In the genomic region with DNA sequence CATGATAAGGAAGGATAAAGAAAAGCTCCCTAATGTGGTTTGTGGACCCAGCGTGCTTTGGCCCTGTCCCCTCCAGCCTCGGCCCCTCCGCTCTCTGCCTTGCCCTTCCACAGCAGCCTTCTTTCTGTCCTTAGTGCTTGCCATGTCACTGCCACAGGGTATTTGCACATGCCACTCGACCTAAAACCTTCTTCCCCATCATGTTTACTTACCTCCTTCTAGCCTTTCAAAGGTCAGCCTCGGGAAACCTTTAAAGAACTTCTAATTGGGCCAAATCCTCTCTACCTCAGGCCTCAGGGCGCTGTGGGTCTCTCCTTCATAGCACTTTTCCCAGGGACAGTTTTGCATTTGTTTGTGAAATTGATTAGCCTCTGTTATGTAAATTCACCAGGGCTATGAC, we compare ENCODE assay signal across 36 cellular contexts.
"Had no signal": no experiment of that assay in that cellular context is flagged by ENCODE, and none has a peak within 500 bp of the region (broad histone marks: within the 10 kb centered on the region; RNA-seq: fewer than 3 reads in every experiment).

No MANE protein-coding gene starts in this region.

- H3K9me3 ChIP-seq: adrenal gland, body of pancreas, breast epithelium, Peyer's patch, SJSA1, SK-N-SH had no signal

- H3K4me3 Mint-ChIP-seq: activated B cell treated with CpG ODN at 0.5 μM for 24 hours; activated CD4-positive, alpha-beta memory T cell treated with anti-CD3 and anti-CD28 coated beads for 36 hours; activated naive CD4-positive, alpha-beta T cell treated with anti-CD3 and anti-CD28 coated beads for 36 hours; activated T-cell treated with anti-CD3 and anti-CD28 coated beads, Interleukin-2, amount 50 U/mL, for 4 hours; activated T-helper 1 cell treated with anti-CD3 and anti-CD28 coated beads, Interleukin-12 subunit alpha, Interleukin-12 subunit beta, Interleukin-2, Interleukin-4 antibody, amounts not matched to agents 30 ng/mL and 10 ng/mL and 1 ng/mL, durations not matched to agents 14 hours and 24 hours and 36 hours; T-helper 1 cell treated with Interleukin-12 subunit alpha and Interleukin-12 subunit beta and Interleukin-4 antibody, amounts not matched to agents 30 μg/mL and 1 μg/mL, for 36 hours; T-helper 2 cell treated with Interferon-gamma antibody and Interleukin-4, amounts not matched to agents 5 μg/mL and 100 μg/mL, for 36 hours had no signal

- H3K36me3 ChIP-seq: adrenal gland, breast epithelium, Peyer's patch, SJSA1 had no signal

- H3K4me3 ChIP-seq: adrenal gland, body of pancreas, breast epithelium, Peyer's patch, SJSA1 had no signal

- H3K9ac ChIP-seq: KMS-11, SK-N-SH had no signal

- H3K27ac Mint-ChIP-seq: activated B cell treated with CpG ODN at 0.5 μM for 24 hours; activated CD4-positive, alpha-beta memory T cell treated with anti-CD3 and anti-CD28 coated beads for 36 hours; activated naive CD4-positive, alpha-beta T cell treated with anti-CD3 and anti-CD28 coated beads for 36 hours; activated naive CD4-positive, alpha-beta T cell treated with anti-CD3 and anti-CD28 coated beads, Interleukin-2, amount 50 U/mL, for 72 hours; activated T-helper 1 cell treated with anti-CD3 and anti-CD28 coated beads, Interleukin-12 subunit alpha, Interleukin-12 subunit beta, Interleukin-2, Interleukin-4 antibody, amounts not matched to agents 30 ng/mL and 10 ng/mL and 1 ng/mL, durations not matched to agents 14 hours and 24 hours and 36 hours; T-helper 1 cell treated with Interleukin-12 subunit alpha and Interleukin-12 subunit beta and Interleukin-4 antibody, amounts not matched to agents 30 μg/mL and 1 μg/mL, for 36 hours; T-helper 2 cell treated with Interferon-gamma antibody and Interleukin-4, amounts not matched to agents 5 μg/mL and 100 μg/mL, for 36 hours had no signal

- H3K9me3 Mint-ChIP-seq: activated B cell treated with CpG ODN at 0.5 μM for 24 hours; activated CD4-positive, alpha-beta memory T cell treated with anti-CD3 and anti-CD28 coated beads for 36 hours; activated naive CD4-positive, alpha-beta T cell treated with anti-CD3 and anti-CD28 coated beads for 36 hours; activated naive CD4-positive, alpha-beta T cell treated with anti-CD3 and anti-CD28 coated beads, Interleukin-2, amount 50 U/mL, for 72 hours; activated T-cell treated with anti-CD3 and anti-CD28 coated beads, Interleukin-2, amount 50 U/mL, for 4 hours; activated T-helper 1 cell treated with anti-CD3 and anti-CD28 coated beads, Interleukin-12 subunit alpha, Interleukin-12 subunit beta, Interleukin-2, Interleukin-4 antibody, amounts not matched to agents 30 ng/mL and 10 ng/mL and 1 ng/mL, durations not matched to agents 14 hours and 24 hours and 36 hours; T-helper 1 cell treated with Interleukin-12 subunit alpha and Interleukin-12 subunit beta and Interleukin-4 antibody, amounts not matched to agents 30 μg/mL and 1 μg/mL, for 36 hours; T-helper 2 cell treated with Interferon-gamma antibody and Interleukin-4, amounts not matched to agents 5 μg/mL and 100 μg/mL, for 36 hours had no signal

- H3K36me3 Mint-ChIP-seq: activated CD4-positive, alpha-beta memory T cell treated with anti-CD3 and anti-CD28 coated beads for 36 hours; activated naive CD4-positive, alpha-beta T cell treated with anti-CD3 and anti-CD28 coated beads, Interleukin-2, amount 50 U/mL, for 72 hours had no signal

- H3K4me1 Mint-ChIP-seq: activated B cell treated with CpG ODN at 0.5 μM for 24 hours had no signal

- H3K4me1 ChIP-seq: adrenal gland, body of pancreas, breast epithelium, Peyer's patch, SJSA1 had no signal

- FAIRE-seq: astrocyte had no signal

- DNase-seq: activated B cell treated with CpG ODN at 0.5 μM for 24 hours; activated CD4-positive, alpha-beta memory T cell treated with anti-CD3 and anti-CD28 coated beads for 36 hours; activated CD4-positive, alpha-beta T cell treated with anti-CD3 and anti-CD28 coated beads for 4 hours; activated CD4-positive, alpha-beta T cell treated with anti-CD3 and anti-CD28 coated beads, Interleukin-2, amount 50 U/mL, for 1 hour; activated CD4-positive, CD25-positive, alpha-beta regulatory T cell treated with anti-CD3 and anti-CD28 coated beads, Interleukin-2, amount 50 U/mL, for 72 hours; activated CD8-positive, alpha-beta memory T cell treated with anti-CD3 and anti-CD28 coated beads, Interleukin-2, amount 50 U/mL, for 4 hours; activated gamma-delta T cell treated with Interleukin-2 at 50 U/mL for 16 hours; activated naive CD4-positive, alpha-beta T cell treated with anti-CD3 and anti-CD28 coated beads for 36 hours; activated T-cell treated with anti-CD3 and anti-CD28 coated beads for 4 hours; activated T-cell treated with anti-CD3 and anti-CD28 coated beads, Interleukin-2, amount 50 U/mL, for 4 hours; adrenal gland; body of pancreas; MM.1S; MV-4-11; NCI-H1092; NCI-H1436 treated with DMSO at 0.1 percent for 48 hours; NCI-H1694 treated with DMSO at 0.1 percent for 48 hours; NCI-H2029 treated with DMSO at 0.1 percent for 48 hours; NCI-H2107; NCI-H2171 treated with DMSO at 0.1 percent for 48 hours; NCI-H2227 treated with DMSO at 0.1 percent for 48 hours; NCI-H446; NCI-H524; PC-3; Peyer's patch; RPMI8226; SHP77 treated with DMSO at 0.1 percent for 48 hours; SK-N-SH had no signal

- H3K4me2 ChIP-seq: KMS-11, SK-N-SH had no signal

- H3K27me3 ChIP-seq: adrenal gland, body of pancreas, breast epithelium, Peyer's patch had no signal

- H3K27ac ChIP-seq: adrenal gland, body of pancreas, breast epithelium, KMS-11, Peyer's patch, SJSA1 had no signal

- ATAC-seq: activated naive CD4-positive, alpha-beta T cell treated with anti-CD3 and anti-CD28 coated beads, Interleukin-2, amount 50 U/mL, for 72 hours; activated T-cell treated with anti-CD3 and anti-CD28 coated beads, Interleukin-2, amount 50 U/mL, for 4 hours; body of pancreas; PC-3 had no signal
